In genomic region chr1:47507921-47508894, GRCh38 we compare ENCODE assay signal across 8 cellular contexts.
A peak's percentile ranks its signal among the peaks of the same experiment; 100 is the strongest.
DNase-seq lines count a peak whose midpoint lies in the region; ATAC-seq and TF ChIP-seq lines count a peak whose summit lies in the region.

No MANE protein-coding gene starts in this region.

- H3K9me3 ChIP-seq in lower lobe of right lung, result no peaks in the 10 kb centered on the region

- H3K27ac ChIP-seq in brain microvascular endothelial cell (no peak overlapping the region), lower lobe of right lung (no peak overlapping the region)

- peaks cover 29% of the 10 kb centered on the region for H3K27me3 ChIP-seq in brain microvascular endothelial cell (replicated peaks)
- H3K27me3 ChIP-seq in lower lobe of right lung (ENCODE audit: low read depth), result peaks cover 52% of the 10 kb centered on the region

- H3K36me3 ChIP-seq in brain microvascular endothelial cell (replicated peaks) (no peaks in the 10 kb centered on the region), lower lobe of right lung (no peaks in the 10 kb centered on the region)

- DNase-seq in GM13977 (ENCODE audit: low spot score) (peak; percentile 52), NCI-H69 (lab: John Stamatoyannopoulos, UW) (peak; percentile 73), brain microvascular endothelial cell (no peak), lower lobe of right lung (peak; percentile 56), NCI-H446 (lab: John Stamatoyannopoulos, UW) (no peak), NK-92 (lab: John Stamatoyannopoulos, UW; ENCODE audit: unreplicated experiment) (no peak)
- peak; percentile 11 to 25 for DNase-seq in stimulated activated CD8-positive, alpha-beta memory T cell treated with anti-CD3 and anti-CD28 coated beads, Interleukin-7, amount 100 ng/mL, for 48 hours (ENCODE audit: extremely low read depth in 1 of 2, low read depth in 1 of 2)

- TF ChIP-seq CTCF in GM13977 (IDR thresholded peaks at IDR 0.05; ENCODE audit: extremely low read depth, insufficient read depth, missing control alignments), result no peak
- TF ChIP-seq CTCF in brain microvascular endothelial cell (IDR thresholded peaks at IDR 0.05; ENCODE audit: low read depth, low read length, missing control alignments), result no peak
- no peak for TF ChIP-seq CTCF in lower lobe of right lung (IDR thresholded peaks at IDR 0.05)

- peaks cover 16% of the 10 kb centered on the region for H3K4me1 ChIP-seq in lower lobe of right lung

- intact Hi-C loops in lower lobe of right lung (cut with DNase I), result no loop called here

- H3K4me3 ChIP-seq in brain microvascular endothelial cell (ENCODE audit: low read depth, low read length), result peak overlapping the region; percentile 40
- peak overlapping the region; percentile 59 for H3K4me3 ChIP-seq in lower lobe of right lung

- in situ Hi-C loops in GM13977 (cut with MboI; ENCODE audit: low pct_unique_long_range_greater_than_20kb, low sequenced_read_pairs, unreplicated experiment), result no loop called here
- in situ Hi-C loops in brain microvascular endothelial cell (cut with HindIII; ENCODE audit: low pct_ligation_motif_present, low sequenced_read_pairs), result no loop called here

- ATAC-seq in lower lobe of right lung, result peak; percentile 79 to 89
- ATAC-seq in GM21360 (IDR thresholded peaks at IDR 0.05; ENCODE audit: unreplicated experiment), result no peak

Comparison
In these comparisons a context has a peak if more than half of its experiments do, and no peak if none do; other contexts are left out.
1. DNase-seq: peak in GM13977 (single experiment), NCI-H69 (single experiment), lower lobe of right lung (single experiment) and stimulated activated CD8-positive, alpha-beta memory T cell treated with anti-CD3 and anti-CD28 coated beads, Interleukin-7, amount 100 ng/mL, for 48 hours (2 of 2); none in brain microvascular endothelial cell (single experiment), NCI-H446 (0 of 2) and NK-92 (single experiment).